ENCODE assay signal across 26 cellular contexts in the genomic region with DNA sequence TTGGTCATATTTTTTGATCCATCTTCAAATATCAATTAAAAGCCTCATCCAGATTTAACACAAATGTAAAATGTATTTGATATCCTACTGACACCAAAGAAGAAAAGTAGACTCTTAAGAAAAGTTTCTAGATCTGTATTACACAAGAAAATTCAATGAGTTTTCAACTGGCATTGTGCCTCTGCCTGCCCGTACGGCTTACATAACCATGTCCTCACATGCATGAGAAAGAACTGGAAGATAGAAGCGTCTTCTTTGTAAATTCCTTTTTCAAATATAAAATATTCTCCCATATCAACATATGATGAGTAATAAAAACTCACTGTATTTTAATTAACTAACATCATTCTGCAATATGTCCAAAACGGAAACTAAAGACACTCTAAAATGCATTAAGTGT. TPM values are rescaled to one million over a fixed set of nuclear protein-coding genes. Genes with fewer than 3 reads are reported as not detected.
"Had no signal": no experiment of that assay in that cellular context is flagged by ENCODE, and none has a peak within 500 bp of the region (broad histone marks: within the 10 kb centered on the region; RNA-seq: fewer than 3 reads in every experiment).

No MANE protein-coding gene starts in this region.

- H3K36me3 ChIP-seq: adrenal gland, cardiac muscle cell, esophagus muscularis mucosa, gastrocnemius medialis, left ventricle myocardium inferior, right lobe of liver had no signal

- ATAC-seq: body of pancreas; mucosa of descending colon; natural killer cell treated with Interleukin-12 subunit alpha and Interleukin-12 subunit beta and Interleukin-15 and Interleukin-18, amount 100 ng/mL, for 72 hours; right lobe of liver; stimulated activated effector memory CD8-positive, alpha-beta T cell treated with anti-CD3 and anti-CD28 coated beads, Interleukin-12 subunit alpha, Interleukin-12 subunit beta, amount 100 ng/mL, for 72 hours; T-helper 17 cell had no signal

- H3K9me3 ChIP-seq: adrenal gland, body of pancreas, gastrocnemius medialis, mucosa of descending colon, right lobe of liver had no signal

- H3K4me1 ChIP-seq: adrenal gland, body of pancreas, left ventricle myocardium inferior, right lobe of liver had no signal

- H3K27me3 ChIP-seq: adrenal gland, body of pancreas, esophagus muscularis mucosa, gastrocnemius medialis, right lobe of liver had no signal

- H3K27ac ChIP-seq: adrenal gland, body of pancreas, cardiac muscle cell, esophagus muscularis mucosa, gastrocnemius medialis, left ventricle myocardium inferior, right lobe of liver, skin epidermis had no signal

- DNase-seq: activated CD4-positive, alpha-beta memory T cell treated with anti-CD3 and anti-CD28 coated beads for 36 hours; activated CD4-positive, alpha-beta T cell treated with anti-CD3 and anti-CD28 coated beads, Interleukin-2, amount 10 ng/mL, durations not matched to agents 24 days and 14 days; activated CD4-positive, CD25-positive, alpha-beta regulatory T cell treated with anti-CD3 and anti-CD28 coated beads, Interleukin-2, amount 50 U/mL, for 72 hours; activated CD8-positive, alpha-beta memory T cell treated with anti-CD3 and anti-CD28 coated beads, Interleukin-2, amount 50 U/mL, for 4 hours; activated effector memory CD4-positive, alpha-beta T cell treated with anti-CD3 and anti-CD28 coated beads, Interleukin-2, amount 50 U/mL, for 16 hours; activated naive CD4-positive, alpha-beta T cell treated with anti-CD3 and anti-CD28 coated beads for 36 hours; activated naive CD8-positive, alpha-beta T cell treated with anti-CD3 and anti-CD28 coated beads for 36 hours; activated T-cell treated with anti-CD3 and anti-CD28 coated beads, Interleukin-2, amount 50 U/mL, for 1 hour; aorta; body of pancreas; cortex of kidney; immature natural killer cell; left ventricle myocardium inferior; mucosa of descending colon; right lobe of liver; stimulated activated CD4-positive, alpha-beta T cell treated with anti-CD3 and anti-CD28 coated beads, Interleukin-4, amount 100 ng/mL, for 24 hours; T-helper 17 cell; T1000 had no signal

- H3K4me3 ChIP-seq: adrenal gland, body of pancreas, cardiac muscle cell, esophagus muscularis mucosa, gastrocnemius medialis, left ventricle myocardium inferior, lung, mucosa of descending colon, right lobe of liver, skin epidermis had no signal

RNA-seq across cellular contexts. Expression of a gene that starts 7.2 kb away (rescaled TPM):
- total RNA-seq: activated naive CD4-positive, alpha-beta T cell treated with anti-CD3 and anti-CD28 coated beads for 36 hours; activated naive CD8-positive, alpha-beta T cell treated with anti-CD3 and anti-CD28 coated beads for 36 hours; natural killer cell treated with Interleukin-12 subunit alpha and Interleukin-12 subunit beta and Interleukin-15 and Interleukin-18, amount 100 ng/mL, for 72 hours had no signal
